Comparison of ENCODE assay signal across 8 cellular contexts in genomic region chr16:27320261-27321012, GRCh38. TPM values are rescaled to one million over a fixed set of nuclear protein-coding genes. Genes with fewer than 3 reads are reported as not detected.
DNase-seq lines count a peak whose midpoint lies in the region; ATAC-seq and TF ChIP-seq lines count a peak whose summit lies in the region.

No MANE protein-coding gene starts in this region.

- H3K27me3 ChIP-seq in heart right ventricle (peaks cover 0 to 12% (median 0%) of the 10 kb centered on the region in 7 donors), upper lobe of left lung (no peaks in the 10 kb centered on the region), MM.1S (replicated peaks; ENCODE audit: insufficient read depth, low read length) (no peaks in the 10 kb centered on the region)

- peak overlapping the region; percentile 57 for H3K4me3 Mint-ChIP-seq in activated naive CD8-positive, alpha-beta T cell treated with anti-CD3 and anti-CD28 coated beads, Interleukin-2, amount 10 ng/mL, durations not matched to agents 7 days and 5 days

- no peak overlapping the region for H3K9ac ChIP-seq in MM.1S (ENCODE audit: low read length)

- intact Hi-C loops in cardiac septum (cut with DNase I): loop anchor here (10.0 kb wide), 1 partner anchor 134 kb away; no protein-coding TSS in a partner anchor
- intact Hi-C loops in heart right ventricle (cut with DNase I): no loop called here

- H3K27ac Mint-ChIP-seq in activated naive CD8-positive, alpha-beta T cell treated with anti-CD3 and anti-CD28 coated beads, Interleukin-2, amount 10 ng/mL, durations not matched to agents 7 days and 5 days: peak overlapping the region; percentile 99

- H3K27ac ChIP-seq in heart right ventricle (peak overlapping the region in 3 of 10 donors; percentile 1 to 100 (median 14)), upper lobe of left lung (peak overlapping the region; percentile 50 to 100 (median 84)), MM.1S (ENCODE audit: low read length) (no peak overlapping the region)

- no peaks in the 10 kb centered on the region for H3F3A ChIP-seq in MM.1S (ENCODE audit: insufficient read depth, low read length)

- H3K27me3 Mint-ChIP-seq in activated naive CD8-positive, alpha-beta T cell treated with anti-CD3 and anti-CD28 coated beads, Interleukin-2, amount 10 ng/mL, durations not matched to agents 7 days and 5 days: no peaks in the 10 kb centered on the region

- POLR2A ChIA-PET in activated naive CD8-positive, alpha-beta T cell treated with anti-CD3 and anti-CD28 coated beads, Interleukin-2, amount 10 ng/mL, durations not matched to agents 7 days and 5 days (lab: Charles Lee): interaction anchor here (0.7 to 10.0 kb wide), 5 partner anchors 43 to 117 kb away, joined by 3 to 275 read pairs (median 4); partner anchors contain the start of gene KDM8

- TF ChIP-seq CTCF in heart right ventricle (IDR thresholded peaks at IDR 0.05) (no peak), upper lobe of left lung (IDR thresholded peaks at IDR 0.05) (no peak), MM.1S (IDR thresholded peaks at IDR 0.05; ENCODE audit: low read length) (no peak)

- DNase-seq in cardiac septum (ENCODE audit: low spot score) (peak; percentile 33), heart right ventricle (no peak), mesenteric fat pad (ENCODE audit: low spot score) (peak; percentile 57), upper lobe of left lung (no peak), MM.1S (no peak)
- DNase-seq in activated naive CD8-positive, alpha-beta T cell treated with anti-CD3 and anti-CD28 coated beads, Interleukin-2, amount 10 ng/mL, durations not matched to agents 7 days and 5 days: no peak

- H2AFZ ChIP-seq in MM.1S (ENCODE audit: low read length): no peak overlapping the region

- H3K9me3 ChIP-seq in heart right ventricle: no peaks in the 10 kb centered on the region
- H3K9me3 ChIP-seq in upper lobe of left lung: no peaks in the 10 kb centered on the region
- H3K9me3 ChIP-seq in MM.1S (replicated peaks; ENCODE audit: insufficient read depth, low read length): no peaks in the 10 kb centered on the region

- ATAC-seq in heart right ventricle (no peak), upper lobe of left lung (ENCODE audit: low FRiP score in 2 of 2) (no peak), GM18907 (IDR thresholded peaks at IDR 0.05; ENCODE audit: unreplicated experiment) (no peak), HG02884 (IDR thresholded peaks at IDR 0.05; ENCODE audit: unreplicated experiment) (no peak)
- no peak for ATAC-seq in activated naive CD8-positive, alpha-beta T cell treated with anti-CD3 and anti-CD28 coated beads, Interleukin-2, amount 10 ng/mL, durations not matched to agents 7 days and 5 days (ENCODE audit: low read depth)

- H3K4me1 Mint-ChIP-seq in activated naive CD8-positive, alpha-beta T cell treated with anti-CD3 and anti-CD28 coated beads, Interleukin-2, amount 10 ng/mL, durations not matched to agents 7 days and 5 days: peaks cover 81% of the 10 kb centered on the region

- H3K36me3 ChIP-seq in heart right ventricle (peaks cover 0 to 50% (median 0%) of the 10 kb centered on the region in 9 donors), upper lobe of left lung (peaks cover 0 to 31% (median 0%) of the 10 kb centered on the region in 4 donors), MM.1S (replicated peaks; ENCODE audit: insufficient read depth, low read length) (no peaks in the 10 kb centered on the region)

- no peaks in the 10 kb centered on the region for H4K20me1 ChIP-seq in MM.1S (ENCODE audit: insufficient read depth, low read length)

- no peaks in the 10 kb centered on the region for H3K9me3 Mint-ChIP-seq in activated naive CD8-positive, alpha-beta T cell treated with anti-CD3 and anti-CD28 coated beads, Interleukin-2, amount 10 ng/mL, durations not matched to agents 7 days and 5 days

- H3K9me2 ChIP-seq in MM.1S (replicated peaks; ENCODE audit: insufficient read depth, low read length): no peaks in the 10 kb centered on the region

- no peaks in the 10 kb centered on the region for H3K79me2 ChIP-seq in MM.1S (ENCODE audit: low read length)

- TF ChIP-seq EP300 in upper lobe of left lung (IDR thresholded peaks at IDR 0.05): no peak

- WGBS in heart right ventricle, 2 donors: 84 to 87% methylated on average over 12 of the region's 12 CpGs
- 77 to 81% methylated on average over 11 to 12 of the region's 12 CpGs for WGBS in upper lobe of left lung, 2 donors

- TF ChIP-seq POLR2A in upper lobe of left lung (IDR thresholded peaks at IDR 0.05): no peak

- H3K4me3 ChIP-seq in heart right ventricle (no peak overlapping the region), upper lobe of left lung (no peak overlapping the region), MM.1S (ENCODE audit: low read length) (no peak overlapping the region)

- H3K36me3 Mint-ChIP-seq in activated naive CD8-positive, alpha-beta T cell treated with anti-CD3 and anti-CD28 coated beads, Interleukin-2, amount 10 ng/mL, durations not matched to agents 7 days and 5 days: peaks cover 66% of the 10 kb centered on the region

- peaks cover 0 to 98% (median 24%) of the 10 kb centered on the region in 9 donors for H3K4me1 ChIP-seq in heart right ventricle
- H3K4me1 ChIP-seq in upper lobe of left lung: peaks cover 92 to 100% (median 97%) of the 10 kb centered on the region in 4 donors
- no peaks in the 10 kb centered on the region for H3K4me1 ChIP-seq in MM.1S (ENCODE audit: low read length)

- no peak overlapping the region for H3K4me2 ChIP-seq in MM.1S (ENCODE audit: low read depth, low read length)

RNA-seq across cellular contexts. Expression of gene IL4R, which starts 6.7 kb away (rescaled TPM):
- total RNA-seq in cardiac septum (22.0 TPM), heart right ventricle (10 to 100 TPM in 4 of 10 donors, 1 to 10 TPM in 6; 5.0 to 28.9 (median 9.7) TPM), mesenteric fat pad (85.8 TPM), upper lobe of left lung (100 to 1,000 TPM in 5 of 6 donors, 10 to 100 TPM in 1; 87.0 to 202 (median 153) TPM)
- 10 to 100 TPM; 10.0 to 10.2 TPM for polyA plus RNA-seq in heart right ventricle
- total RNA-seq in activated naive CD8-positive, alpha-beta T cell treated with anti-CD3 and anti-CD28 coated beads, Interleukin-2, amount 10 ng/mL, durations not matched to agents 7 days and 5 days: 100 to 1,000 TPM; 215 TPM

RNA-seq across cellular contexts. Expression of gene NSMCE1, which starts 51.9 kb away (rescaled TPM):
- total RNA-seq in cardiac septum (27.2 TPM), heart right ventricle (10 to 100 TPM; 33.5 to 46.3 (median 38.1) TPM), mesenteric fat pad (39.6 TPM), upper lobe of left lung (10 to 100 TPM; 14.7 to 50.6 (median 31.0) TPM)
- polyA plus RNA-seq in heart right ventricle: 10 to 100 TPM; 36.1 to 57.1 TPM
- total RNA-seq in activated naive CD8-positive, alpha-beta T cell treated with anti-CD3 and anti-CD28 coated beads, Interleukin-2, amount 10 ng/mL, durations not matched to agents 7 days and 5 days: 10 to 100 TPM; 69.0 to 75.6 TPM

Comparison
In these comparisons a context has a peak if more than half of its experiments do, and no peak if none do; other contexts are left out.
1. DNase-seq: peak in cardiac septum (single experiment) and mesenteric fat pad (single experiment); none in heart right ventricle (0 of 2), activated naive CD8-positive, alpha-beta T cell treated with anti-CD3 and anti-CD28 coated beads, Interleukin-2, amount 10 ng/mL, durations not matched to agents 7 days and 5 days (single experiment), upper lobe of left lung (0 of 2) and MM.1S (single experiment).